ENCODE assay signal across 21 cellular contexts in the genomic region with DNA sequence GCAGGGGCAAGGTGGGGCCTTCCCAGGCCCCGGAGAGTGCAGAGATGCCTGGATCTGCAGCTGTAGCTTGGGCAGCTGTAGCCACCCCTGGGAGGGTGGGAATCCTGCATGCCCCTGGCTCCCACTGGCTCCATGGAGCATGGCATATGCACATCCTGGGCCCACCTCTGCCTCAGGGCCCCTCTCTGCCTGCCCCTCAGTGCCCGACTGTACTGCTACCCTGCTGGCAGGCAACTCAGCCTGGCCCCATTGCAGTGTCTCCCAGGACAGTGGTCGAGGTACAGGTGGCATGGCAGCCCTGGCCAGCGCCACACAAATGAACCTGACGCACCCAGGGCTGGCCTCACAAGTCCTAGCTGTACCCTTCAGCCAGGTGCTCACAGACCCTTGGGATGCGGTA. TPM values are rescaled to one million over a fixed set of nuclear protein-coding genes. Genes with fewer than 3 reads are reported as not detected.
A peak's percentile ranks its signal among the peaks of the same experiment; 100 is the strongest.
DNase-seq lines count a peak whose midpoint lies in the region; ATAC-seq, FAIRE-seq and TF ChIP-seq lines count a peak whose summit lies in the region.
"Had no signal": no experiment of that assay in that cellular context is flagged by ENCODE, and none has a peak within 500 bp of the region (broad histone marks: within the 10 kb centered on the region; RNA-seq: fewer than 3 reads in every experiment).

No MANE protein-coding gene starts in this region.

- intact Hi-C loops in natural killer cell (cut with micrococcal nuclease) (no loop called here), K562 (cut with micrococcal nuclease) (no loop called here)

- 61% methylated on average over 6 of the region's 6 CpGs for WGBS in K562 (ENCODE audit: insufficient coverage, low coverage, missing lambda C conversion rate)
- WGBS in neuronal stem cell (ENCODE audit: extremely low coverage in 2 of 2, insufficient read length in 2 of 2, insufficient replicate concordance in 1 of 2), 2 donors: no CpG with 5 or more reads among the region's 6 CpGs

- H2BK120ac ChIP-seq in neuronal stem cell (ENCODE audit: low read depth, low read length): no peak overlapping the region

- no peak for TF ChIP-seq RAD21 in K562 (CRISPR knock-in tag; conservative IDR thresholded peaks at IDR 0.05 in 1 of 2, IDR thresholded peaks at IDR 0.05 in 1 of 2)

- in situ Hi-C loops in K562 (cut with MboI): no loop called here

- H3K27ac ChIP-seq in K562 (ENCODE audit: extremely low read depth, low read depth, low read length): no peak overlapping the region
- H3K27ac ChIP-seq in neuronal stem cell (replicated peaks; ENCODE audit: low read length): no peak overlapping the region

- no peak overlapping the region for H3K4me3 Mint-ChIP-seq in natural killer cell
- no peak overlapping the region for H3K4me3 Mint-ChIP-seq in natural killer cell treated with Interleukin-12 subunit alpha and Interleukin-12 subunit beta and Interleukin-15 and Interleukin-18, amount 100 ng/mL, for 72 hours
- H3K4me3 Mint-ChIP-seq: CD8-positive, alpha-beta memory T cell had no signal

- no peak for TF ChIP-seq EP300 in K562 (IDR thresholded peaks at IDR 0.05; ENCODE audit: low read length)

- peaks cover 37 to 47% of the 10 kb centered on the region in 2 donors for H3K4me1 Mint-ChIP-seq in natural killer cell
- H3K4me1 Mint-ChIP-seq in natural killer cell treated with Interleukin-12 subunit alpha and Interleukin-12 subunit beta and Interleukin-15 and Interleukin-18, amount 100 ng/mL, for 72 hours (ENCODE audit: low read depth in 2 of 2): peaks cover 28 to 29% of the 10 kb centered on the region in 2 donors

- H3K4ac ChIP-seq in neuronal stem cell (ENCODE audit: low read length): no peak overlapping the region

- FAIRE-seq in K562 (lab: Jason Lieb, UNC): no peak
- FAIRE-seq: A204.1, D721Med, GM12892, GM18507 had no signal

- peaks cover 11% of the 10 kb centered on the region for H3K79me1 ChIP-seq in neuronal stem cell (ENCODE audit: low read depth, low read length)

- H3K36me3 ChIP-seq in K562 (ENCODE audit: control insufficient read depth, insufficient read depth, low read length) (no peaks in the 10 kb centered on the region), neuronal stem cell (replicated peaks in 1 of 2; ENCODE audit: control insufficient read depth in 2 of 2, insufficient read depth in 2 of 2, low read length in 2 of 2) (no peaks in the 10 kb centered on the region)
- H3K36me3 ChIP-seq: BE2C had no signal

- H3K4me3 ChIP-seq in K562: no peak overlapping the region
- no peak overlapping the region for H3K4me3 ChIP-seq in neuronal stem cell (ENCODE audit: low read length in 2 of 2)

- H3K27me3 Mint-ChIP-seq in natural killer cell (ENCODE audit: low read depth in 2 of 2): no peaks in the 10 kb centered on the region
- no peaks in the 10 kb centered on the region for H3K27me3 Mint-ChIP-seq in natural killer cell treated with Interleukin-12 subunit alpha and Interleukin-12 subunit beta and Interleukin-15 and Interleukin-18, amount 100 ng/mL, for 72 hours
- H3K27me3 Mint-ChIP-seq: CD4-positive, CD25-positive, alpha-beta regulatory T cell; CD8-positive, alpha-beta memory T cell had no signal

- H2BK12ac ChIP-seq in neuronal stem cell (ENCODE audit: low read length): no peak overlapping the region

- no peak for TF ChIP-seq POLR2A in K562 (conservative IDR thresholded peaks at IDR 0.05)

- peak overlapping the region; percentile 10 for H3K14ac ChIP-seq in neuronal stem cell (ENCODE audit: low read length)

- peak overlapping the region; percentile 81 for H3K23ac ChIP-seq in neuronal stem cell (ENCODE audit: low read depth, low read length, poor library complexity)

- DNase-seq in natural killer cell: no peak
- no peak for DNase-seq in natural killer cell treated with Interleukin-12 subunit alpha and Interleukin-12 subunit beta and Interleukin-15 and Interleukin-18, amount 100 ng/mL, for 72 hours (ENCODE audit: low spot score)
- DNase-seq in K562 (ENCODE audit: extremely low read depth in 1 of 4, low spot score in 3 of 4): no peak
- DNase-seq in neuronal stem cell (ENCODE audit: low spot score): no peak
- DNase-seq in DMS153 treated with DMSO at 0.1 percent for 48 hours (lab: John Stamatoyannopoulos, UW; ENCODE audit: unreplicated experiment): no peak
- DNase-seq in COR-L47 (lab: John Stamatoyannopoulos, UW): no peak
- DNase-seq: ACHN; BE2C; C1 segment of cervical spinal cord; Caco-2; CD4-positive, CD25-positive, alpha-beta regulatory T cell; CD8-positive, alpha-beta memory T cell; DMS79; GDM1; GOT3; H9 had no signal

- no peak overlapping the region for H2BK15ac ChIP-seq in neuronal stem cell (ENCODE audit: low read length)

- no peaks in the 10 kb centered on the region for H3K27me3 ChIP-seq in K562 (ENCODE audit: control insufficient read depth in 2 of 2, insufficient read depth in 2 of 2, low read length in 2 of 2)
- H3K27me3 ChIP-seq in neuronal stem cell (ENCODE audit: control insufficient read depth in 3 of 3, insufficient read depth in 3 of 3, low read depth in 1 of 3, low read length in 3 of 3): no peaks in the 10 kb centered on the region
- H3K27me3 ChIP-seq: BE2C had no signal

- H3K9me3 Mint-ChIP-seq in natural killer cell: no peaks in the 10 kb centered on the region
- H3K9me3 Mint-ChIP-seq in natural killer cell treated with Interleukin-12 subunit alpha and Interleukin-12 subunit beta and Interleukin-15 and Interleukin-18, amount 100 ng/mL, for 72 hours: no peaks in the 10 kb centered on the region
- H3K9me3 Mint-ChIP-seq: CD4-positive, CD25-positive, alpha-beta regulatory T cell; CD8-positive, alpha-beta memory T cell; H9 had no signal

- H2AK5ac ChIP-seq in neuronal stem cell (ENCODE audit: low read depth, low read length): peak overlapping the region; percentile 24

- no peaks in the 10 kb centered on the region for H3K9me3 ChIP-seq in K562 (replicated peaks; ENCODE audit: control insufficient read depth, insufficient read depth, low read depth, low read length)
- no peaks in the 10 kb centered on the region for H3K9me3 ChIP-seq in neuronal stem cell (replicated peaks in 1 of 2; ENCODE audit: control insufficient read depth in 2 of 2, insufficient read depth in 1 of 2, low read depth in 1 of 2, low read length in 2 of 2)
- H3K9me3 ChIP-seq: BE2C, Caco-2 had no signal

- H3K9ac ChIP-seq in K562 (ENCODE audit: insufficient read depth in 1 of 2, low read depth in 2 of 2, low read length in 2 of 2): no peak overlapping the region; a peak in 1 of 4 replicates
- H3K9ac ChIP-seq in neuronal stem cell (ENCODE audit: low read depth, low read length, poor library complexity): peak overlapping the region; percentile 37

- H2BK5ac ChIP-seq in neuronal stem cell (ENCODE audit: low read length): peak overlapping the region; percentile 35

- H3K4me2 ChIP-seq in K562 (ENCODE audit: insufficient read depth, low read length): no peak overlapping the region
- H3K4me2 ChIP-seq in neuronal stem cell (ENCODE audit: insufficient read depth, low read length, poor library complexity, severe bottlenecking): no peak overlapping the region

- peak overlapping the region; percentile 19 for H3K18ac ChIP-seq in neuronal stem cell (ENCODE audit: low read length)

- no TSS peak for BruUV-seq in K562 (replicated peaks; lab: Mats Ljungman, UMichigan)

- peaks cover 14% of the 10 kb centered on the region; the same call in 1 of the 2 replicates for H4K20me1 ChIP-seq in K562 (replicated peaks; ENCODE audit: control insufficient read depth, insufficient read depth, low read length)

- CTCF ChIA-PET in K562 (lab: Yijun Ruan, JAX; ENCODE audit: low intra/inter-chr PET ratio): no interaction called here

- H3K79me2 ChIP-seq in K562 (ENCODE audit: control insufficient read depth, insufficient read depth, low read length): peaks cover 8% of the 10 kb centered on the region

- H3K4me1 ChIP-seq in K562 (replicated peaks in 1 of 2; ENCODE audit: control insufficient read depth in 2 of 2, insufficient read depth in 2 of 2, low read length in 2 of 2) (peaks cover 6 to 10% of the 10 kb centered on the region in 2 experiments; a peak in 3 of 5 replicates), neuronal stem cell (ENCODE audit: control insufficient read depth in 2 of 2, insufficient read depth in 1 of 2, low read depth in 1 of 2, low read length in 2 of 2) (peaks cover 2 to 4% of the 10 kb centered on the region in 2 donors)
- H3K4me1 ChIP-seq: BE2C, Caco-2 had no signal

- H4K8ac ChIP-seq in neuronal stem cell (ENCODE audit: low read depth, low read length): no peak overlapping the region

- no peaks in the 10 kb centered on the region for H3K9me1 ChIP-seq in K562 (ENCODE audit: control insufficient read depth, insufficient read depth, low read length)

- POLR2A ChIA-PET in K562 (lab: Yijun Ruan, JAX): interaction anchor here (0.8 kb wide), 1 partner anchor 9 kb away, joined by 4 read pairs; no protein-coding TSS in a partner anchor

- no peak for TF ChIP-seq CTCF in natural killer cell (IDR thresholded peaks at IDR 0.05)
- no peak for TF ChIP-seq CTCF in K562 (IDR thresholded peaks at IDR 0.05 in 2 of 3, conservative IDR thresholded peaks at IDR 0.05 in 1 of 3; ENCODE audit: insufficient read depth in 2 of 3, low read depth in 1 of 3, low read length in 3 of 3)

- no peak overlapping the region for H4K91ac ChIP-seq in neuronal stem cell (ENCODE audit: low read depth, low read length, poor library complexity)

- H2AFZ ChIP-seq in K562 (ENCODE audit: low read depth, low read length): no peak overlapping the region
- no peak overlapping the region for H2AFZ ChIP-seq in neuronal stem cell (ENCODE audit: low read length)

- H3K36me3 Mint-ChIP-seq in natural killer cell: no peaks in the 10 kb centered on the region
- no peaks in the 10 kb centered on the region for H3K36me3 Mint-ChIP-seq in natural killer cell treated with Interleukin-12 subunit alpha and Interleukin-12 subunit beta and Interleukin-15 and Interleukin-18, amount 100 ng/mL, for 72 hours
- H3K36me3 Mint-ChIP-seq: CD4-positive, CD25-positive, alpha-beta regulatory T cell had no signal

- ATAC-seq in natural killer cell (peak in 2 of 3 donors; percentile 14 to 15), K562 (no peak), GM21381 (IDR thresholded peaks at IDR 0.05; ENCODE audit: unreplicated experiment) (no peak)
- ATAC-seq in natural killer cell treated with Interleukin-12 subunit alpha and Interleukin-12 subunit beta and Interleukin-15 and Interleukin-18, amount 100 ng/mL, for 72 hours: no peak

- H3K27ac Mint-ChIP-seq in natural killer cell: no peak overlapping the region
- H3K27ac Mint-ChIP-seq in natural killer cell treated with Interleukin-12 subunit alpha and Interleukin-12 subunit beta and Interleukin-15 and Interleukin-18, amount 100 ng/mL, for 72 hours: no peak overlapping the region
- H3K27ac Mint-ChIP-seq: CD4-positive, CD25-positive, alpha-beta regulatory T cell; H9 had no signal

RNA-seq across cellular contexts. Expression of gene JMY, which starts 23.9 kb away (rescaled TPM):
- total RNA-seq in natural killer cell (10 to 100 TPM; 27.6 to 30.4 (median 28.7) TPM), K562 (2014; rRNA removed) (4.5 and 4.7 TPM in 2 replicates), K562 (2014; rRNA removed; fragmentation: Illumina TruSeq; extraction: Trizol) (5.2 and 6.5 TPM in 2 replicates), K562 (2015; rRNA removed; fragmentation: Illumina TruSeq; extraction: Trizol) (2.3 and 2.5 TPM in 2 replicates), K562 (2021) (4.6 and 5.5 TPM in 2 replicates)
- 1 to 10 TPM; 3.4 to 5.4 TPM for total RNA-seq in natural killer cell treated with Interleukin-12 subunit alpha and Interleukin-12 subunit beta and Interleukin-15 and Interleukin-18, amount 100 ng/mL, for 72 hours
- 3.2 and 10.4 TPM in 2 replicates for total RNA-seq in K562 (2011; cell fraction: chromatin; rRNA removed; ENCODE audit: low replicate concordance)
- total RNA-seq in K562 (2011; cell fraction: nucleolus; rRNA removed): 2.8 and 3.8 TPM in 2 replicates
- total RNA-seq in K562 (2011; cell fraction: nucleoplasm; rRNA removed): 5.1 and 7.3 TPM in 2 replicates
- polyA plus RNA-seq in K562 (2011; rRNA removed) (2.3 and 2.5 TPM in 2 replicates), K562 (2014; fragmentation: Illumina TruSeq; extraction: Trizol) (3.7 and 3.9 TPM in 2 replicates), K562 (2014; fragmentation: Nextera tagmentation; extraction: Ambion mirVana) (1 to 10 TPM; 1.1 TPM), K562 (2014; rRNA removed) (2.8 and 3.9 TPM in 2 replicates)
- 0.34 and 1.0 TPM in 2 replicates for polyA plus RNA-seq in K562 (2011; cell fraction: cytosol; rRNA removed)
- 2.5 and 4.0 TPM in 2 replicates for polyA plus RNA-seq in K562 (2011; cell fraction: nucleus; rRNA removed)
- polyA plus RNA-seq in K562 (2012): 2.0 and 4.4 TPM in 2 replicates
- polyA minus RNA-seq in K562 (2011; rRNA and poly(A)+ RNA removed): 4.7 and 6.1 TPM in 2 replicates
- 2.6 TPM in 2 replicates for polyA minus RNA-seq in K562 (2011; cell fraction: cytosol; rRNA and poly(A)+ RNA removed)
- polyA minus RNA-seq in K562 (2011; cell fraction: nucleus; rRNA and poly(A)+ RNA removed): 3.1 and 5.4 TPM in 2 replicates
- polyA plus RNA-seq in neuronal stem cell (2013, experiment 1 of 2): 4.2 TPM
- 4.4 TPM for polyA plus RNA-seq in neuronal stem cell (2013, experiment 2 of 2)

Comparison
In these comparisons a context has a peak if more than half of its experiments do, and no peak if none do; other contexts are left out.
1. ATAC-seq: peak in natural killer cell (2 of 3); none in natural killer cell treated with Interleukin-12 subunit alpha and Interleukin-12 subunit beta and Interleukin-15 and Interleukin-18, amount 100 ng/mL, for 72 hours (0 of 2), K562 (single experiment) and GM21381 (single experiment).